35 cellular contexts compared by ENCODE assay signal in genomic region chr6:48236375-48236774, GRCh38.
"Had no signal": no experiment of that assay in that cellular context is flagged by ENCODE, and none has a peak within 500 bp of the region (broad histone marks: within the 10 kb centered on the region; RNA-seq: fewer than 3 reads in every experiment).

No MANE protein-coding gene starts in this region.

- H3K9me3 ChIP-seq: MG63 had no signal

- DNase-seq: Karpas-422, Kasumi-1, MG63, MM.1S, MV-4-11, NCI-H1048, NCI-H1092, NCI-H1092 treated with DMSO at 0.1 percent for 48 hours, NCI-H1105, NCI-H1105 treated with DMSO at 0.1 percent for 48 hours, NCI-H1417, NCI-H1417 treated with DMSO at 0.1 percent for 48 hours, NCI-H1436, NCI-H1436 treated with DMSO at 0.1 percent for 48 hours, NCI-H146, NCI-H1694, NCI-H1694 treated with DMSO at 0.1 percent for 48 hours, NCI-H187, NCI-H187 treated with DMSO at 0.1 percent for 48 hours, NCI-H1930, NCI-H2029, NCI-H2029 treated with DMSO at 0.1 percent for 48 hours, NCI-H2081, NCI-H2081 treated with DMSO at 0.1 percent for 48 hours, NCI-H2107, NCI-H2171, NCI-H2171 treated with DMSO at 0.1 percent for 48 hours, NCI-H2227 treated with DMSO at 0.1 percent for 48 hours, NCI-H226, NCI-H345, NCI-H446, NCI-H446 treated with DMSO at 0.1 percent for 48 hours, NCI-H510A, NCI-H510A treated with DMSO at 0.1 percent for 48 hours, NCI-H524 had no signal

- H3K36me3 ChIP-seq: MG63 had no signal

- H3K4me3 ChIP-seq: MG63 had no signal
